Comparison of ENCODE assay signal across 1 cellular context in genomic region chr3:129425619-129426018, GRCh38.
TF ChIP-seq lines count a peak whose summit lies in the region.

No MANE protein-coding gene starts in this region.

TF ChIP-seq in HepG2, 621 proteins besides CTCF, POLR2A, EP300 and RAD21:
- TF ChIP-seq NPAS2 (CRISPR knock-in tag; IDR thresholded peaks at IDR 0.05; ENCODE audit: borderline replicate concordance) (no peak), ZNF547 (CRISPR knock-in tag; IDR thresholded peaks at IDR 0.05) (no peak), ZNF354B (CRISPR knock-in tag; IDR thresholded peaks at IDR 0.05) (no peak), RNF219 (CRISPR knock-in tag; IDR thresholded peaks at IDR 0.05) (no peak), ZNF343 (CRISPR knock-in tag; IDR thresholded peaks at IDR 0.05) (no peak), NONO (IDR thresholded peaks at IDR 0.05) (no peak), NONO (CRISPR knock-in tag; conservative IDR thresholded peaks at IDR 0.05) (no peak), SIN3A (IDR thresholded peaks at IDR 0.05; ENCODE audit: borderline replicate concordance, low read depth, low read length) (no peak)
TF ChIP-seq in HepG2: peak in this region for 0.
